22 cellular contexts compared by ENCODE assay signal in genomic region chr3:29711255-29711771, GRCh38.
DNase-seq lines count a peak whose midpoint lies in the region; ATAC-seq and TF ChIP-seq lines count a peak whose summit lies in the region.
"Had no signal": no experiment of that assay in that cellular context is flagged by ENCODE, and none has a peak within 500 bp of the region (broad histone marks: within the 10 kb centered on the region; RNA-seq: fewer than 3 reads in every experiment).

No MANE protein-coding gene starts in this region.

- H3K4me2 ChIP-seq in neural progenitor cell: no peak overlapping the region
- no peak overlapping the region for H3K4me2 ChIP-seq in GM23248 (ENCODE audit: unreplicated experiment)

- DNase-seq in adrenal gland (peak in 4 of 7 donors; percentile 13 to 32 (median 24)), neural progenitor cell (ENCODE audit: low spot score) (peak; percentile 20), thoracic aorta (ENCODE audit: low spot score) (no peak), SW480 (ENCODE audit: low spot score) (no peak), GM23248 (no peak), mucosa of gallbladder (ENCODE audit: low spot score) (no peak)
- DNase-seq in naive thymus-derived CD4-positive, alpha-beta T cell: no peak
- DNase-seq: ACHN; activated CD4-positive, alpha-beta T cell treated with anti-CD3 and anti-CD28 coated beads for 4 hours; activated CD8-positive, alpha-beta memory T cell treated with anti-CD3 and anti-CD28 coated beads for 24 hours; activated T-cell treated with anti-CD3 and anti-CD28 coated beads, Interleukin-2, amount 50 U/mL, for 1 hour; DMS53; Kasumi-1; left colon; NCI-H187; T-helper 2 cell had no signal

- H3K4me3 ChIP-seq in adrenal gland: no peak overlapping the region
- H3K4me3 ChIP-seq in gastroesophageal sphincter: no peak overlapping the region
- no peak overlapping the region for H3K4me3 ChIP-seq in neural progenitor cell
- no peak overlapping the region for H3K4me3 ChIP-seq in thoracic aorta
- H3K4me3 ChIP-seq in GM23248: no peak overlapping the region
- H3K4me3 ChIP-seq in naive thymus-derived CD4-positive, alpha-beta T cell (ENCODE audit: low read length): no peak overlapping the region
- H3K4me3 ChIP-seq: cardiac muscle cell, SK-N-MC, vagina had no signal

- TF ChIP-seq CTCF in adrenal gland (IDR thresholded peaks at IDR 0.05): no peak
- TF ChIP-seq CTCF in gastroesophageal sphincter (IDR thresholded peaks at IDR 0.05): no peak
- TF ChIP-seq CTCF in neural progenitor cell (IDR thresholded peaks at IDR 0.05): no peak
- no peak for TF ChIP-seq CTCF in thoracic aorta (IDR thresholded peaks at IDR 0.05)

- POLR2A ChIA-PET in naive thymus-derived CD4-positive, alpha-beta T cell (lab: Charles Lee): no interaction called here

- TF ChIP-seq POLR2A in adrenal gland (IDR thresholded peaks at IDR 0.05) (no peak), gastroesophageal sphincter (IDR thresholded peaks at IDR 0.05) (no peak)

- H3K4me3 Mint-ChIP-seq in neural progenitor cell: no peak overlapping the region
- no peak overlapping the region for H3K4me3 Mint-ChIP-seq in naive thymus-derived CD4-positive, alpha-beta T cell
- H3K4me3 Mint-ChIP-seq: mesothelial cell of epicardium; natural killer cell treated with Interleukin-12 subunit alpha and Interleukin-12 subunit beta and Interleukin-15 and Interleukin-18, amount 100 ng/mL, for 72 hours had no signal

- CTCF ChIA-PET in naive thymus-derived CD4-positive, alpha-beta T cell (lab: Charles Lee): no interaction called here

- H3K9me3 ChIP-seq in adrenal gland (replicated peaks in 1 of 3) (no peaks in the 10 kb centered on the region), gastroesophageal sphincter (no peaks in the 10 kb centered on the region), neural progenitor cell (ENCODE audit: low read depth) (no peaks in the 10 kb centered on the region), thoracic aorta (no peaks in the 10 kb centered on the region), GM23248 (ENCODE audit: low read depth) (no peaks in the 10 kb centered on the region)
- H3K9me3 ChIP-seq in naive thymus-derived CD4-positive, alpha-beta T cell (ENCODE audit: control insufficient read depth in 2 of 3, low read length in 3 of 3): no peaks in the 10 kb centered on the region
- H3K9me3 ChIP-seq: vagina had no signal

- H3K27me3 ChIP-seq in adrenal gland: no peaks in the 10 kb centered on the region
- H3K27me3 ChIP-seq in gastroesophageal sphincter: no peaks in the 10 kb centered on the region
- no peaks in the 10 kb centered on the region for H3K27me3 ChIP-seq in neural progenitor cell
- H3K27me3 ChIP-seq in thoracic aorta (replicated peaks; ENCODE audit: insufficient read depth): no peaks in the 10 kb centered on the region
- no peaks in the 10 kb centered on the region for H3K27me3 ChIP-seq in GM23248 (replicated peaks; ENCODE audit: insufficient read depth)
- H3K27me3 ChIP-seq in naive thymus-derived CD4-positive, alpha-beta T cell (ENCODE audit: control insufficient read depth in 2 of 2, insufficient read depth in 2 of 2, low read length in 2 of 2): no peaks in the 10 kb centered on the region
- H3K27me3 ChIP-seq: cardiac muscle cell, vagina had no signal

- H3F3A ChIP-seq in neural progenitor cell (ENCODE audit: low read depth) (no peaks in the 10 kb centered on the region), GM23248 (ENCODE audit: insufficient read depth) (no peaks in the 10 kb centered on the region)

- H3K9me2 ChIP-seq in GM23248 (ENCODE audit: insufficient read depth): no peaks in the 10 kb centered on the region; the same call in 1 of the 2 replicates

- H3K4me1 ChIP-seq in adrenal gland (replicated peaks in 1 of 2): peaks cover 4 to 35% of the 10 kb centered on the region in 2 donors
- peaks cover 0 to 20% (median 0%) of the 10 kb centered on the region in 3 donors for H3K4me1 ChIP-seq in gastroesophageal sphincter
- peaks cover 12% of the 10 kb centered on the region for H3K4me1 ChIP-seq in neural progenitor cell
- peaks cover 6 to 36% of the 10 kb centered on the region in 2 donors for H3K4me1 ChIP-seq in thoracic aorta (ENCODE audit: control insufficient read depth in 1 of 2, low read depth in 2 of 2)
- no peaks in the 10 kb centered on the region for H3K4me1 ChIP-seq in GM23248 (ENCODE audit: insufficient read depth)
- no peaks in the 10 kb centered on the region for H3K4me1 ChIP-seq in naive thymus-derived CD4-positive, alpha-beta T cell (ENCODE audit: control insufficient read depth in 2 of 2, insufficient read depth in 2 of 2, low read length in 2 of 2)

- no peak overlapping the region for H3K27ac Mint-ChIP-seq in neural progenitor cell
- H3K27ac Mint-ChIP-seq in naive thymus-derived CD4-positive, alpha-beta T cell: no peak overlapping the region
- H3K27ac Mint-ChIP-seq: natural killer cell treated with Interleukin-12 subunit alpha and Interleukin-12 subunit beta and Interleukin-15 and Interleukin-18, amount 100 ng/mL, for 72 hours had no signal

- no peaks in the 10 kb centered on the region for H3K36me3 ChIP-seq in adrenal gland (replicated peaks in 1 of 2)
- no peaks in the 10 kb centered on the region for H3K36me3 ChIP-seq in gastroesophageal sphincter
- no peaks in the 10 kb centered on the region for H3K36me3 ChIP-seq in neural progenitor cell
- no peaks in the 10 kb centered on the region for H3K36me3 ChIP-seq in thoracic aorta
- peaks cover 4% of the 10 kb centered on the region; the same call in 1 of the 2 replicates for H3K36me3 ChIP-seq in GM23248 (ENCODE audit: low read depth)
- no peaks in the 10 kb centered on the region for H3K36me3 ChIP-seq in naive thymus-derived CD4-positive, alpha-beta T cell (ENCODE audit: control insufficient read depth in 2 of 3, insufficient read depth in 3 of 3, low read length in 3 of 3)
- H3K36me3 ChIP-seq: cardiac muscle cell, vagina had no signal

- H2AFZ ChIP-seq in neural progenitor cell (replicated peaks): no peak overlapping the region
- no peak overlapping the region for H2AFZ ChIP-seq in GM23248

- H3K9ac ChIP-seq in neural progenitor cell (no peak overlapping the region), GM23248 (no peak overlapping the region)

- H3K4me1 Mint-ChIP-seq in neural progenitor cell: peaks cover 41% of the 10 kb centered on the region
- H3K4me1 Mint-ChIP-seq in naive thymus-derived CD4-positive, alpha-beta T cell: no peaks in the 10 kb centered on the region

- H3K27me3 Mint-ChIP-seq in neural progenitor cell (ENCODE audit: insufficient read depth, low read depth): peaks cover 5% of the 10 kb centered on the region
- peaks cover 0 to 4% (median 2%) of the 10 kb centered on the region in 5 donors for H3K27me3 Mint-ChIP-seq in naive thymus-derived CD4-positive, alpha-beta T cell
- H3K27me3 Mint-ChIP-seq: natural killer cell treated with Interleukin-12 subunit alpha and Interleukin-12 subunit beta and Interleukin-15 and Interleukin-18, amount 100 ng/mL, for 72 hours had no signal

- H3K27ac ChIP-seq in adrenal gland (peak overlapping the region in 2 of 5 donors; percentile 51 to 59), gastroesophageal sphincter (peak overlapping the region in 1 of 4 donors; percentile 5), neural progenitor cell (no peak overlapping the region), thoracic aorta (peak overlapping the region in 1 of 2 donors; percentile 31), GM23248 (no peak overlapping the region)
- H3K27ac ChIP-seq in naive thymus-derived CD4-positive, alpha-beta T cell (ENCODE audit: low read depth, low read length): no peak overlapping the region
- H3K27ac ChIP-seq: cardiac muscle cell, SK-N-MC, vagina had no signal

- intact Hi-C loops in adrenal gland (cut with DNase I): no loop called here
- intact Hi-C loops in naive thymus-derived CD4-positive, alpha-beta T cell (cut with micrococcal nuclease): no loop called here

- no peaks in the 10 kb centered on the region for H3K36me3 Mint-ChIP-seq in neural progenitor cell
- no peaks in the 10 kb centered on the region for H3K36me3 Mint-ChIP-seq in naive thymus-derived CD4-positive, alpha-beta T cell
- H3K36me3 Mint-ChIP-seq: mesothelial cell of epicardium; natural killer cell treated with Interleukin-12 subunit alpha and Interleukin-12 subunit beta and Interleukin-15 and Interleukin-18, amount 100 ng/mL, for 72 hours had no signal

- H3K9me3 Mint-ChIP-seq in neural progenitor cell: no peaks in the 10 kb centered on the region
- H3K9me3 Mint-ChIP-seq in naive thymus-derived CD4-positive, alpha-beta T cell: peaks cover 0 to 4% (median 0%) of the 10 kb centered on the region in 11 donors
- H3K9me3 Mint-ChIP-seq: mesothelial cell of epicardium had no signal

- WGBS in adrenal gland, 4 donors: 40 to 47% (median 43%) methylated on average over 3 of the region's 3 CpGs
- whole genome bisulfite sequencing in gastroesophageal sphincter (ENCODE audit: low coverage in 1 of 2), 2 donors: 48 to 63% methylated on average over 3 of the region's 3 CpGs
- 51 to 60% methylated on average over 3 of the region's 3 CpGs for WGBS in GM23248 (ENCODE audit: low coverage in 1 of 2, low lambda C conversion rate in 2 of 2, missing lambda C conversion rate in 2 of 2), 2 experiments

- ATAC-seq in gastroesophageal sphincter (peak; percentile 73), thoracic aorta (ENCODE audit: insufficient number of reproducible peaks, low FRiP score, low read depth) (peak; percentile 55)
- ATAC-seq in naive thymus-derived CD4-positive, alpha-beta T cell: no peak
- ATAC-seq: left colon; natural killer cell treated with Interleukin-12 subunit alpha and Interleukin-12 subunit beta and Interleukin-15 and Interleukin-18, amount 100 ng/mL, for 72 hours had no signal

- in situ Hi-C loops in GM23248 (cut with MboI): no loop called here

- H3K79me2 ChIP-seq in neural progenitor cell (ENCODE audit: low read depth): no peaks in the 10 kb centered on the region
- peaks cover 19% of the 10 kb centered on the region for H3K79me2 ChIP-seq in GM23248 (ENCODE audit: insufficient read depth)

- no peak for TF ChIP-seq EP300 in gastroesophageal sphincter (IDR thresholded peaks at IDR 0.05)

- H4K20me1 ChIP-seq in neural progenitor cell (ENCODE audit: low read depth) (no peaks in the 10 kb centered on the region), GM23248 (ENCODE audit: insufficient read depth) (no peaks in the 10 kb centered on the region)

Comparison
In these comparisons a context has a peak if more than half of its experiments do, and no peak if none do; other contexts are left out.
1. DNase-seq: peak in adrenal gland (4 of 7) and neural progenitor cell (single experiment); none in thoracic aorta (single experiment), SW480 (single experiment), GM23248 (single experiment), mucosa of gallbladder (single experiment) and naive thymus-derived CD4-positive, alpha-beta T cell (0 of 9).